In genomic region chr2:154696771-154697170, GRCh38 we compare ENCODE assay signal across 13 cellular contexts.
DNase-seq lines count a peak whose midpoint lies in the region; ATAC-seq and TF ChIP-seq lines count a peak whose summit lies in the region.
"Had no signal": no experiment of that assay in that cellular context is flagged by ENCODE, and none has a peak within 500 bp of the region (broad histone marks: within the 10 kb centered on the region; RNA-seq: fewer than 3 reads in every experiment).

No MANE protein-coding gene starts in this region.

- peak overlapping the region; percentile 62 to 84 for H3K9ac ChIP-seq in duodenal mucosa (ENCODE audit: low read depth in 1 of 2, low read length in 2 of 2)
- H3K9ac ChIP-seq: parathyroid adenoma had no signal

- H3K4me3 ChIP-seq in duodenal mucosa (ENCODE audit: low read depth in 1 of 2, low read length in 2 of 2) (peak overlapping the region; percentile 87 to 90), muscle layer of duodenum (ENCODE audit: low read depth in 1 of 2, low read length in 2 of 2) (peak overlapping the region; percentile 63 to 66)

- H3K4me1 ChIP-seq in duodenal mucosa (ENCODE audit: control insufficient read depth in 1 of 2, insufficient read depth in 2 of 2, low read length in 2 of 2): peaks cover 0 to 13% of the 10 kb centered on the region in 2 donors
- peaks cover 0 to 23% of the 10 kb centered on the region in 2 donors for H3K4me1 ChIP-seq in muscle layer of duodenum (ENCODE audit: control insufficient read depth in 1 of 2, insufficient read depth in 2 of 2, low read length in 2 of 2)
- H3K4me1 ChIP-seq: parathyroid adenoma had no signal

- H3K36me3 ChIP-seq in duodenal mucosa (ENCODE audit: control insufficient read depth in 1 of 2, insufficient read depth in 2 of 2, low read length in 2 of 2) (no peaks in the 10 kb centered on the region), muscle layer of duodenum (ENCODE audit: control insufficient read depth in 1 of 2, insufficient read depth in 2 of 2, low read length in 2 of 2) (no peaks in the 10 kb centered on the region)
- H3K36me3 ChIP-seq: lower lobe of right lung had no signal

- peak overlapping the region; percentile 63 for H3K27ac ChIP-seq in 22Rv1
- H3K27ac ChIP-seq in duodenal mucosa (ENCODE audit: low read depth, low read length): peak overlapping the region; percentile 32
- peak overlapping the region; percentile 12 for H3K27ac ChIP-seq in muscle layer of duodenum (ENCODE audit: low read length)
- H3K27ac ChIP-seq: lower lobe of right lung, parathyroid adenoma had no signal

- TF ChIP-seq CTCF in 22Rv1 (IDR thresholded peaks at IDR 0.05): no peak

- peak; percentile 49 for DNase-seq in NCI-H1105 (lab: John Stamatoyannopoulos, UW)
- DNase-seq in central memory CD4-positive, alpha-beta T cell: no peak
- DNase-seq in stimulated activated CD4-positive, alpha-beta T cell treated with anti-CD3 and anti-CD28 coated beads, Interleukin-4, amount 100 ng/mL, for 4 hours: no peak
- DNase-seq: activated CD4-positive, alpha-beta T cell treated with anti-CD3 and anti-CD28 coated beads, Interleukin-2, amount 10 ng/mL, durations not matched to agents 7 days and 5 days; HFFc6; lower lobe of right lung; stimulated activated CD8-positive, alpha-beta memory T cell treated with anti-CD3 and anti-CD28 coated beads, Interleukin-4, amount 100 ng/mL, for 48 hours had no signal

- no peaks in the 10 kb centered on the region for H3K9me3 ChIP-seq in duodenal mucosa (ENCODE audit: control insufficient read depth in 1 of 2, low read length in 2 of 2)
- H3K9me3 ChIP-seq in muscle layer of duodenum (ENCODE audit: control insufficient read depth in 1 of 2, low read length in 2 of 2): no peaks in the 10 kb centered on the region
- H3K9me3 ChIP-seq: lower lobe of right lung had no signal

- H3K27me3 ChIP-seq in duodenal mucosa (ENCODE audit: control insufficient read depth in 1 of 2, insufficient read depth in 2 of 2, low read length in 2 of 2): peaks cover 0 to 6% of the 10 kb centered on the region in 2 donors
- H3K27me3 ChIP-seq in muscle layer of duodenum (ENCODE audit: low read depth, low read length): peaks cover 14% of the 10 kb centered on the region

- no peak for ATAC-seq in HG03521 (IDR thresholded peaks at IDR 0.05; ENCODE audit: unreplicated experiment)
- no peak for ATAC-seq in GM21381 (IDR thresholded peaks at IDR 0.05; ENCODE audit: unreplicated experiment)

Comparison
In these comparisons a context has a peak if more than half of its experiments do, and no peak if none do; other contexts are left out.
1. H3K27ac ChIP-seq: peak in every context shown above with its lines; median percentile 63 in 22Rv1; 32 in duodenal mucosa; 12 in muscle layer of duodenum.